ENCODE assay signal across 1 cellular context in genomic region chr18:36420826-36421225, GRCh38.
A peak's percentile ranks its signal among the peaks of the same experiment; 100 is the strongest.
TF ChIP-seq lines count a peak whose summit lies in the region.

No MANE protein-coding gene starts in this region.

TF ChIP-seq in K562, 482 proteins besides CTCF, POLR2A, EP300 and RAD21 (continued from another document):
- TF ChIP-seq REST (CRISPR knock-in tag; IDR thresholded peaks at IDR 0.05; ENCODE audit: low read depth) (no peak), NFE2 (IDR thresholded peaks at IDR 0.05; ENCODE audit: low read depth) (peak; percentile 75), HIVEP1 (CRISPR knock-in tag; IDR thresholded peaks at IDR 0.05) (no peak), HMBOX1 (IDR thresholded peaks at IDR 0.05) (no peak), PTRF (tag; IDR thresholded peaks at IDR 0.05) (no peak), IRF2 (CRISPR knock-in tag; IDR thresholded peaks at IDR 0.05) (no peak), SAFB (IDR thresholded peaks at IDR 0.05; ENCODE audit: borderline replicate concordance, low read depth, low read length) (no peak), MAFG (tag; conservative IDR thresholded peaks at IDR 0.05) (peak; percentile 23; the same call in 1 of the 2 replicates), HES1 (IDR thresholded peaks at IDR 0.05; ENCODE audit: low read depth) (no peak), HDGF (IDR thresholded peaks at IDR 0.05) (no peak), PTBP1 (IDR thresholded peaks at IDR 0.05; ENCODE audit: low read depth, low read length) (no peak), LEF1 (IDR thresholded peaks at IDR 0.05) (no peak), SIX5 (IDR thresholded peaks at IDR 0.05; ENCODE audit: borderline replicate concordance in 1 of 2, insufficient read depth in 1 of 2, low read depth in 1 of 2, low read length in 2 of 2) (no peak), NR3C1 (CRISPR knock-in tag; IDR thresholded peaks at IDR 0.05) (no peak), ZNF316 (IDR thresholded peaks at IDR 0.05) (peak; percentile 20; the same call in 1 of the 2 replicates), PRPF4 (IDR thresholded peaks at IDR 0.05; ENCODE audit: insufficient read depth, low read depth, low read length, poor library complexity, severe bottlenecking) (no peak), ZKSCAN1 (IDR thresholded peaks at IDR 0.05; ENCODE audit: low read depth, low read length) (no peak), E4F1 (CRISPR knock-in tag; IDR thresholded peaks at IDR 0.05; ENCODE audit: borderline replicate concordance) (no peak), EGR1 (conservative IDR thresholded peaks at IDR 0.05) (no peak), U2AF1 (optimal IDR thresholded peaks at IDR 0.05; ENCODE audit: low read depth, low read length) (no peak), MLLT1 (IDR thresholded peaks at IDR 0.05) (no peak), IFI16 (CRISPR knock-in tag; IDR thresholded peaks at IDR 0.05) (no peak), JUND (IDR thresholded peaks at IDR 0.05; ENCODE audit: borderline replicate concordance, low read depth, low read length) (no peak), JUND (tag; IDR thresholded peaks at IDR 0.05; ENCODE audit: borderline replicate concordance, low read depth, low read length) (peak; percentile 43; the same call in 1 of the 3 replicates), TRIM25 (IDR thresholded peaks at IDR 0.05; ENCODE audit: borderline replicate concordance) (no peak), JUN (IDR thresholded peaks at IDR 0.05; ENCODE audit: borderline replicate concordance, low read depth, low read length) (no peak), JUN (CRISPR knock-in tag; IDR thresholded peaks at IDR 0.05; ENCODE audit: borderline replicate concordance) (no peak), YY1 (IDR thresholded peaks at IDR 0.05; ENCODE audit: borderline replicate concordance in 1 of 3, control insufficient read depth in 1 of 3, extremely low read depth in 1 of 3, insufficient read depth in 3 of 3, insufficient read length in 1 of 3, insufficient replicate concordance in 2 of 3, low read depth in 1 of 3, low read length in 2 of 3) (peak in 1 of 3 experiments; percentile 8), MAFF (IDR thresholded peaks at IDR 0.05; ENCODE audit: low read length) (no peak), MEF2A (IDR thresholded peaks at IDR 0.05; ENCODE audit: control insufficient read depth, low read depth, low read length) (peak; percentile 38; the same call in 1 of the 2 replicates), ZNF280B (CRISPR knock-in tag; IDR thresholded peaks at IDR 0.05) (no peak), C11orf30 (IDR thresholded peaks at IDR 0.05; ENCODE audit: low read depth) (0 out of 2 replicates have a peak, but pooled peaks have one; percentile 23), ZC3H8 (IDR thresholded peaks at IDR 0.05) (no peak), RUNX1 (IDR thresholded peaks at IDR 0.05; ENCODE audit: low read depth) (no peak)
